Comparison of ENCODE assay signal across 14 cellular contexts in the genomic region with DNA sequence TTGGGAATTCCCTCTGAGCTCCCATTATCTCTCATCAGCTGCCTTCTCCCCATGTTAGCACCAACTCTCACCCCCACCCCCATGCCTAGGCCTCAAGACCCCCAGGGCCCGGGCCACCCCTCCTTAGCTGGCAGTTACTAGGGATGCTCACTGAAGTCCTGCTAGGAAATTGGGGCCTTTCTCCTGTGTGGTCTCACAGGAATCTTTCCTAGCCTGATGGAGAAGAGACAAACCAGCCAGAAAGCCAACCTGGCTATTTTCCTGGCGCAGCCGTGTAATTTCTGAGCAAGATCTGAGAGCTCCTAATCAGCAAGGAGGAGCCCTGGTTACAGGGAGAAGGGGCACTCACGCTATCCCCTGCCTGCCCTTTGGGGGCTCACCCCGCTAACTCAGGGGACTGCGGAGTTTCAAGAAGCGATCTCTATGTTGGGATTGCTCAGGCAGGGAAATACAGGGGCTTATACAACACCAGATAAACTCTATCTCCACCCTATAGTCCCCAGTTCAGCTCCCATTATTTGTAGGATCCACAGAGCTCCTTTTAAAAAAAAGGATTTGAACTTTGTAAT. TPM values are rescaled to one million over a fixed set of nuclear protein-coding genes. Genes with fewer than 3 reads are reported as not detected.
DNase-seq lines count a peak whose midpoint lies in the region; ATAC-seq and TF ChIP-seq lines count a peak whose summit lies in the region.
"Had no signal": no experiment of that assay in that cellular context is flagged by ENCODE, and none has a peak within 500 bp of the region (broad histone marks: within the 10 kb centered on the region; RNA-seq: fewer than 3 reads in every experiment).

No MANE protein-coding gene starts in this region.

- no peak overlapping the region for H4K8ac ChIP-seq in neuronal stem cell (ENCODE audit: low read depth, low read length)

- H3K4me3 ChIP-seq in breast epithelium (peak overlapping the region in 1 of 3 donors; percentile 67), mammary epithelial cell (replicated peaks in 1 of 3; ENCODE audit: insufficient read depth in 1 of 3, low read depth in 2 of 3, low read length in 3 of 3) (no peak overlapping the region), esophagus squamous epithelium (peak overlapping the region in 3 of 4 donors; percentile 58 to 71 (median 62)), neuronal stem cell (ENCODE audit: low read length in 2 of 2) (no peak overlapping the region), upper lobe of left lung (peak overlapping the region in 1 of 4 donors; percentile 57)
- H3K4me3 ChIP-seq: HAP-1 had no signal

- H3K27ac ChIP-seq in breast epithelium (peak overlapping the region; percentile 84 to 92), mammary epithelial cell (ENCODE audit: insufficient read depth, low read depth, low read length) (no peak overlapping the region), esophagus squamous epithelium (peak overlapping the region; percentile 24 to 94 (median 89)), neuronal stem cell (replicated peaks; ENCODE audit: low read length) (no peak overlapping the region), upper lobe of left lung (peak overlapping the region in 3 of 4 donors; percentile 6 to 86 (median 85))
- H3K27ac ChIP-seq: epithelial cell of prostate had no signal

- TF ChIP-seq CTCF in breast epithelium (IDR thresholded peaks at IDR 0.05) (no peak), mammary epithelial cell (conservative IDR thresholded peaks at IDR 0.05 in 1 of 2, IDR thresholded peaks at IDR 0.05 in 1 of 2; ENCODE audit: extremely low read depth in 1 of 2, insufficient read depth in 1 of 2, low read depth in 1 of 2, low read length in 2 of 2) (no peak), esophagus squamous epithelium (IDR thresholded peaks at IDR 0.05) (no peak), upper lobe of left lung (IDR thresholded peaks at IDR 0.05) (no peak)

- H3K9ac ChIP-seq in mammary epithelial cell (ENCODE audit: insufficient read depth, low read length) (no peak overlapping the region), neuronal stem cell (ENCODE audit: low read depth, low read length, poor library complexity) (no peak overlapping the region)

- H2AK5ac ChIP-seq in neuronal stem cell (ENCODE audit: low read depth, low read length) = no peak overlapping the region

- H3K4ac ChIP-seq in neuronal stem cell (ENCODE audit: low read length) = no peak overlapping the region

- TF ChIP-seq EP300 in upper lobe of left lung (IDR thresholded peaks at IDR 0.05) = no peak

- WGBS in mammary epithelial cell (ENCODE audit: low coverage, missing lambda C conversion rate) = 85% methylated on average over 4 of the region's 7 CpGs
- 48% methylated on average over 5 to 7 of the region's 7 CpGs for WGBS in esophagus squamous epithelium, 2 donors
- no CpG with 5 or more reads among the region's 7 CpGs for WGBS in neuronal stem cell (ENCODE audit: extremely low coverage in 2 of 2, insufficient read length in 2 of 2, insufficient replicate concordance in 1 of 2), 2 donors
- WGBS in upper lobe of left lung, 2 donors = 52 to 58% methylated on average over 7 of the region's 7 CpGs

- DNase-seq in breast epithelium (ENCODE audit: low spot score in 2 of 2) = no peak
- DNase-seq in mammary epithelial cell = no peak
- DNase-seq in esophagus squamous epithelium (lab: John Stamatoyannopoulos, UW) = no peak
- no peak for DNase-seq in neuronal stem cell (ENCODE audit: low spot score)
- no peak for DNase-seq in upper lobe of left lung
- DNase-seq in amygdala (lab: John Stamatoyannopoulos, UW) = no peak
- DNase-seq in hepatic stellate cell (ENCODE audit: low spot score) = no peak
- DNase-seq in dermis blood vessel endothelial cell = no peak
- DNase-seq: 8988T; activated CD8-positive, alpha-beta memory T cell treated with anti-CD3 and anti-CD28 coated beads for 24 hours; activated gamma-delta T cell treated with Interleukin-2 at 50 U/mL for 16 hours; NCI-H2227 treated with DMSO at 0.1 percent for 48 hours had no signal

- H2BK12ac ChIP-seq in neuronal stem cell (ENCODE audit: low read length) = no peak overlapping the region

- no peak overlapping the region for H2BK15ac ChIP-seq in neuronal stem cell (ENCODE audit: low read length)

- intact Hi-C loops in breast epithelium (cut with DNase I; ENCODE audit: low total_unique reads) (no loop called here), mammary epithelial cell (cut with micrococcal nuclease) (loop anchor here (1.0 to 5.0 kb wide), 9 partner anchors 29 to 1942 kb away; no protein-coding TSS in a partner anchor), esophagus squamous epithelium (cut with DNase I) (no loop called here)

- no peaks in the 10 kb centered on the region for H4K20me1 ChIP-seq in mammary epithelial cell (ENCODE audit: insufficient read depth, low read length)

- H3K79me1 ChIP-seq in neuronal stem cell (ENCODE audit: low read depth, low read length) = no peaks in the 10 kb centered on the region

- H3K27me3 ChIP-seq in breast epithelium = peaks cover 0 to 43% of the 10 kb centered on the region in 2 donors
- H3K27me3 ChIP-seq in mammary epithelial cell (ENCODE audit: insufficient read depth, low read length) = peaks cover 9% of the 10 kb centered on the region
- peaks cover 0 to 99% (median 14%) of the 10 kb centered on the region in 4 donors for H3K27me3 ChIP-seq in esophagus squamous epithelium
- H3K27me3 ChIP-seq in neuronal stem cell (ENCODE audit: control insufficient read depth in 3 of 3, insufficient read depth in 3 of 3, low read depth in 1 of 3, low read length in 3 of 3) = peaks cover 7 to 49% (median 30%) of the 10 kb centered on the region in 3 experiments
- peaks cover 0 to 26% (median 10%) of the 10 kb centered on the region in 4 donors for H3K27me3 ChIP-seq in upper lobe of left lung

- no peak overlapping the region for H3K23ac ChIP-seq in neuronal stem cell (ENCODE audit: low read depth, low read length, poor library complexity)

- no peaks in the 10 kb centered on the region for H3K79me2 ChIP-seq in mammary epithelial cell (ENCODE audit: insufficient read depth, low read length)

- no peaks in the 10 kb centered on the region for H3K36me3 ChIP-seq in breast epithelium
- no peaks in the 10 kb centered on the region for H3K36me3 ChIP-seq in mammary epithelial cell (ENCODE audit: insufficient read depth, low read length)
- no peaks in the 10 kb centered on the region for H3K36me3 ChIP-seq in esophagus squamous epithelium
- peaks cover 0 to 5% of the 10 kb centered on the region in 2 donors for H3K36me3 ChIP-seq in neuronal stem cell (replicated peaks in 1 of 2; ENCODE audit: control insufficient read depth in 2 of 2, insufficient read depth in 2 of 2, low read length in 2 of 2)
- H3K36me3 ChIP-seq in upper lobe of left lung = no peaks in the 10 kb centered on the region
- H3K36me3 ChIP-seq: HAP-1 had no signal

- no peak for ATAC-seq in upper lobe of left lung (ENCODE audit: low FRiP score in 2 of 2)

- no TSS peak for BruUV-seq in mammary epithelial cell (replicated peaks; lab: Mats Ljungman, UMichigan)

- H2AFZ ChIP-seq in mammary epithelial cell (ENCODE audit: low read depth, low read length) = no peak overlapping the region
- no peak overlapping the region for H2AFZ ChIP-seq in neuronal stem cell (ENCODE audit: low read length)

- dilution Hi-C loops in mammary epithelial cell (cut with HindIII; ENCODE audit: low sequenced_read_pairs) = no loop called here

- H3K18ac ChIP-seq in neuronal stem cell (ENCODE audit: low read length) = peak overlapping the region; percentile 15

- in situ Hi-C loops in mammary epithelial cell (cut with MboI; ENCODE audit: low sequenced_read_pairs in 2 of 2) = loop anchor here in 1 of 2 donors (25.0 kb wide), 1 partner anchor 882 kb away; no protein-coding TSS in a partner anchor

- H3K4me2 ChIP-seq in mammary epithelial cell (ENCODE audit: insufficient read depth, low read depth, low read length) (no peak overlapping the region), neuronal stem cell (ENCODE audit: insufficient read depth, low read length, poor library complexity, severe bottlenecking) (no peak overlapping the region)

- H4K91ac ChIP-seq in neuronal stem cell (ENCODE audit: low read depth, low read length, poor library complexity) = no peak overlapping the region

- TF ChIP-seq POLR2A in breast epithelium (IDR thresholded peaks at IDR 0.05) (no peak), esophagus squamous epithelium (IDR thresholded peaks at IDR 0.05) (no peak), upper lobe of left lung (IDR thresholded peaks at IDR 0.05) (no peak)

- no peak overlapping the region for H2BK5ac ChIP-seq in neuronal stem cell (ENCODE audit: low read length)

- H3K14ac ChIP-seq in neuronal stem cell (ENCODE audit: low read length) = no peak overlapping the region

- CTCF ChIA-PET in mammary epithelial cell (lab: Charles Lee; ENCODE audit: low non-redundant PET) = no interaction called here

- H3K4me1 ChIP-seq in breast epithelium (peaks cover 0 to 4% of the 10 kb centered on the region in 2 donors), mammary epithelial cell (ENCODE audit: insufficient read depth, low read length) (peaks cover 23% of the 10 kb centered on the region), esophagus squamous epithelium (peaks cover 13 to 96% (median 36%) of the 10 kb centered on the region in 3 donors), neuronal stem cell (ENCODE audit: control insufficient read depth in 2 of 2, insufficient read depth in 1 of 2, low read depth in 1 of 2, low read length in 2 of 2) (peaks cover 3 to 48% of the 10 kb centered on the region in 2 donors), upper lobe of left lung (peaks cover 12 to 47% (median 35%) of the 10 kb centered on the region in 4 donors)

- no peak overlapping the region for H2BK120ac ChIP-seq in neuronal stem cell (ENCODE audit: low read depth, low read length)

- H3K9me3 ChIP-seq in breast epithelium (no peaks in the 10 kb centered on the region), mammary epithelial cell (replicated peaks; ENCODE audit: insufficient read depth, low read length) (no peaks in the 10 kb centered on the region), esophagus squamous epithelium (no peaks in the 10 kb centered on the region), neuronal stem cell (replicated peaks in 1 of 2; ENCODE audit: control insufficient read depth in 2 of 2, insufficient read depth in 1 of 2, low read depth in 1 of 2, low read length in 2 of 2) (no peaks in the 10 kb centered on the region), upper lobe of left lung (no peaks in the 10 kb centered on the region)
- H3K9me3 ChIP-seq: HAP-1 had no signal

RNA-seq across cellular contexts. Expression of a gene that starts 25.1 kb away (rescaled TPM):
- 10 to 100 TPM; 13.2 to 22.9 (median 13.6) TPM for total RNA-seq in breast epithelium
- total RNA-seq in mammary epithelial cell = 10 to 100 TPM in 1 of 2 donors, 1 to 10 TPM in 1; 3.2 to 34.1 TPM
- polyA plus RNA-seq in mammary epithelial cell = 17.8 TPM
- polyA minus RNA-seq in mammary epithelial cell = 31.9 TPM
- 10 to 100 TPM in 1 of 4 donors, 1 to 10 TPM in 3; 3.7 to 15.6 (median 6.4) TPM for total RNA-seq in esophagus squamous epithelium
- 43.2 TPM for polyA plus RNA-seq in neuronal stem cell (2013, experiment 1 of 2)
- 45.4 TPM for polyA plus RNA-seq in neuronal stem cell (2013, experiment 2 of 2)
- 10 to 100 TPM; 10.8 to 64.7 (median 30.1) TPM for total RNA-seq in upper lobe of left lung
- 14.0 and 36.6 TPM in 2 replicates for total RNA-seq in dermis blood vessel endothelial cell

Comparison
In these comparisons a context has a peak if more than half of its experiments do, and no peak if none do; other contexts are left out.
1. H3K27ac ChIP-seq: peak in breast epithelium (2 of 2), esophagus squamous epithelium (4 of 4) and upper lobe of left lung (3 of 4); none in mammary epithelial cell (single experiment) and neuronal stem cell (single experiment).
2. H3K4me3 ChIP-seq: peak in esophagus squamous epithelium (3 of 4); none in mammary epithelial cell (0 of 3) and neuronal stem cell (0 of 2).